ENCODE assay signal across 10 cellular contexts in genomic region chr14:88323086-88323519, GRCh38. TPM values are rescaled to one million over a fixed set of nuclear protein-coding genes. Genes with fewer than 3 reads are reported as not detected.
DNase-seq lines count a peak whose midpoint lies in the region; ATAC-seq, FAIRE-seq and TF ChIP-seq lines count a peak whose summit lies in the region.
"Had no signal": no experiment of that assay in that cellular context is flagged by ENCODE, and none has a peak within 500 bp of the region (broad histone marks: within the 10 kb centered on the region; RNA-seq: fewer than 3 reads in every experiment).

KCNK10 (minus strand) TSS chr14:88323269; CDS start chr14:88322798, 471 bp downstream.

- TF ChIP-seq CTCF in fibroblast of villous mesenchyme (IDR thresholded peaks at IDR 0.05; ENCODE audit: insufficient read depth, low read depth, low read length) (no peak), spleen (IDR thresholded peaks at IDR 0.05 in 8 of 11, conservative IDR thresholded peaks at IDR 0.05 in 3 of 11) (no peak)
- no peak for TF ChIP-seq CTCF in CD4-positive, alpha-beta T cell (IDR thresholded peaks at IDR 0.05)

- TF ChIP-seq POLR2A in spleen (IDR thresholded peaks at IDR 0.05) = no peak

- H3K4me3 ChIP-seq in NT2/D1 (ENCODE audit: insufficient read length, low read depth) (peak within 1 kb of the TSS; percentile 54), fibroblast of villous mesenchyme (ENCODE audit: low read depth, low read length) (peak within 1 kb of the TSS; percentile 12), spleen (peak within 1 kb of the TSS; percentile 18 to 71 (median 40))

- H3K27me3 Mint-ChIP-seq in CD4-positive, alpha-beta T cell = peaks cover 43% of the 10 kb centered on the region

- H3K9me3 Mint-ChIP-seq in CD4-positive, alpha-beta T cell = no peaks in the 10 kb centered on the region

- CTCF ChIA-PET in CD4-positive, alpha-beta T cell (lab: Charles Lee) = no interaction called here

- intact Hi-C loops in spleen (cut with DNase I; ENCODE audit: low total_unique reads) = no loop called here
- intact Hi-C loops in CD4-positive, alpha-beta T cell (cut with DNase I, micrococcal nuclease) = no loop called here

- peaks cover 86% of the 10 kb centered on the region for H3K27me3 ChIP-seq in NT2/D1 (ENCODE audit: insufficient read depth, insufficient read length)
- H3K27me3 ChIP-seq in spleen (replicated peaks in 1 of 7) = peaks cover 4 to 99% (median 67%) of the 10 kb centered on the region in 7 donors
- peaks cover 79% of the 10 kb centered on the region for H3K27me3 ChIP-seq in CD4-positive, alpha-beta T cell (ENCODE audit: control insufficient read depth, insufficient read depth, low read length)

- peak within 1 kb of the TSS; percentile 76 for H3K9ac ChIP-seq in NT2/D1 (ENCODE audit: insufficient read length, low read depth)

- H3K36me3 ChIP-seq in NT2/D1 (ENCODE audit: insufficient read depth, insufficient read length, low read length) (no peaks in the 10 kb centered on the region), spleen (no peaks in the 10 kb centered on the region)

- no peak within 1 kb of the TSS for H3K27ac Mint-ChIP-seq in CD4-positive, alpha-beta T cell

- no peak within 1 kb of the TSS for H3K4me3 Mint-ChIP-seq in CD4-positive, alpha-beta T cell

- POLR2A ChIA-PET in CD4-positive, alpha-beta T cell (lab: Charles Lee) = no interaction called here

- H3K9me3 ChIP-seq in NT2/D1 (ENCODE audit: insufficient read depth, low read length) = 0 out of 2 replicates have a peak, but pooled peaks cover 5% of the 10 kb centered on the region
- peaks cover 0 to 3% (median 0%) of the 10 kb centered on the region in 8 donors for H3K9me3 ChIP-seq in spleen
- H3K9me3 ChIP-seq in CD4-positive, alpha-beta T cell (ENCODE audit: control insufficient read depth, low read length) = no peaks in the 10 kb centered on the region

- H3K36me3 Mint-ChIP-seq in CD4-positive, alpha-beta T cell (ENCODE audit: low read depth) = no peaks in the 10 kb centered on the region

- H3K27ac ChIP-seq in spleen = no peak within 1 kb of the TSS
- H3K27ac ChIP-seq in CD4-positive, alpha-beta T cell (ENCODE audit: low read depth, low read length) = no peak within 1 kb of the TSS
- H3K27ac ChIP-seq: 22Rv1 had no signal

- 0 to 1% (median 1%) methylated on average over 9 to 52 of the region's 52 CpGs for WGBS in spleen, 5 donors

- H3K4me1 ChIP-seq in NT2/D1 (ENCODE audit: insufficient read depth, insufficient read length) = peaks cover 1% of the 10 kb centered on the region
- H3K4me1 ChIP-seq in spleen = peaks cover 0 to 29% (median 19%) of the 10 kb centered on the region in 6 donors

- H3K4me1 Mint-ChIP-seq in CD4-positive, alpha-beta T cell (ENCODE audit: low read depth) = no peaks in the 10 kb centered on the region

- peak; percentile 21 for ATAC-seq in GM21723 (IDR thresholded peaks at IDR 0.05; ENCODE audit: unreplicated experiment)
- no peak for ATAC-seq in CD4-positive, alpha-beta T cell (ENCODE audit: poor library complexity)

- DNase-seq in DMS 273 (lab: John Stamatoyannopoulos, UW; ENCODE audit: unreplicated experiment) (peak; percentile 62), DMS 273 treated with DMSO at 0.1 percent for 48 hours (lab: John Stamatoyannopoulos, UW) (no peak), NT2/D1 (ENCODE audit: low read depth, low spot score) (no peak), fibroblast of villous mesenchyme (ENCODE audit: low read depth) (no peak), spleen (no peak), HTR-8/SVneo (ENCODE audit: insufficient read length, low spot score) (no peak)
- no peak for DNase-seq in CD4-positive, alpha-beta T cell

- FAIRE-seq in HTR-8/SVneo (lab: Jason Lieb, UNC) = no peak
- FAIRE-seq: TTC549 had no signal

RNA-seq across cellular contexts. Expression of gene KCNK10, which starts in this region (rescaled TPM):
- total RNA-seq in fibroblast of villous mesenchyme (not detected in 2 replicates), spleen (under 1 TPM in 2 of 7 donors, not detected in 5; 0.09 to 0.13 TPM)
- polyA plus RNA-seq in spleen = under 1 TPM in 2 of 3 donors, not detected in 1; 0.03 to 0.07 TPM
- total RNA-seq in CD4-positive, alpha-beta T cell = not detected
